1 cellular context compared by ENCODE assay signal in the genomic region with DNA sequence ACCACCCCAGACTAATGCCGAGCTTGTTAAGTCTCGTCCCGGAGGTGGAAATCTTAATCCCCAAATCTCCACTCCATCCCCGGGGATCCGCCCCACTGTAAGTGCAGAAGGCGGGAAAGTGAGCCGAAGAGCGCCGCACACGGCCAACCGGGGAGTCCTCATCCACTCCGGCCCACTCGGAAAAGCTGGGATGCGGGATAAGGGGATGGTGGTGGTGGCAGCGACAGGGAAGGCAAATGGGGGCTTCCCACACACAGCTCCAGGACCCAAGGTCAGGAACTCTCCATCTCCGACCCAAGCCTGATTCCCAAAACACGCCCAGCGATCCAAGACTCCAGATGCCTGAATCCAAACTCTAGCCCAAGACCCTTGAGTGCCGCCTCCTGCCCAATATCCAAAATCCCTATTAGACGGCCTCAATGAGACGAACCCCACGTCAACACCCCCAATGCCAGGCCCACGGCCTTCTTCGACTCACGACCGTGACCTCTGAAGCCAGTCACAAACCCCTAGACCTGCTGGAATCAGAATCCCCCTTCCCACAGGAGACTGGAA.
TF ChIP-seq lines count a peak whose summit lies in the region.

No MANE protein-coding gene starts in this region.

TF ChIP-seq in GM23338, 12 proteins besides CTCF, POLR2A, EP300 and RAD21 (continued from another document):
- TF ChIP-seq, protein P1, sequence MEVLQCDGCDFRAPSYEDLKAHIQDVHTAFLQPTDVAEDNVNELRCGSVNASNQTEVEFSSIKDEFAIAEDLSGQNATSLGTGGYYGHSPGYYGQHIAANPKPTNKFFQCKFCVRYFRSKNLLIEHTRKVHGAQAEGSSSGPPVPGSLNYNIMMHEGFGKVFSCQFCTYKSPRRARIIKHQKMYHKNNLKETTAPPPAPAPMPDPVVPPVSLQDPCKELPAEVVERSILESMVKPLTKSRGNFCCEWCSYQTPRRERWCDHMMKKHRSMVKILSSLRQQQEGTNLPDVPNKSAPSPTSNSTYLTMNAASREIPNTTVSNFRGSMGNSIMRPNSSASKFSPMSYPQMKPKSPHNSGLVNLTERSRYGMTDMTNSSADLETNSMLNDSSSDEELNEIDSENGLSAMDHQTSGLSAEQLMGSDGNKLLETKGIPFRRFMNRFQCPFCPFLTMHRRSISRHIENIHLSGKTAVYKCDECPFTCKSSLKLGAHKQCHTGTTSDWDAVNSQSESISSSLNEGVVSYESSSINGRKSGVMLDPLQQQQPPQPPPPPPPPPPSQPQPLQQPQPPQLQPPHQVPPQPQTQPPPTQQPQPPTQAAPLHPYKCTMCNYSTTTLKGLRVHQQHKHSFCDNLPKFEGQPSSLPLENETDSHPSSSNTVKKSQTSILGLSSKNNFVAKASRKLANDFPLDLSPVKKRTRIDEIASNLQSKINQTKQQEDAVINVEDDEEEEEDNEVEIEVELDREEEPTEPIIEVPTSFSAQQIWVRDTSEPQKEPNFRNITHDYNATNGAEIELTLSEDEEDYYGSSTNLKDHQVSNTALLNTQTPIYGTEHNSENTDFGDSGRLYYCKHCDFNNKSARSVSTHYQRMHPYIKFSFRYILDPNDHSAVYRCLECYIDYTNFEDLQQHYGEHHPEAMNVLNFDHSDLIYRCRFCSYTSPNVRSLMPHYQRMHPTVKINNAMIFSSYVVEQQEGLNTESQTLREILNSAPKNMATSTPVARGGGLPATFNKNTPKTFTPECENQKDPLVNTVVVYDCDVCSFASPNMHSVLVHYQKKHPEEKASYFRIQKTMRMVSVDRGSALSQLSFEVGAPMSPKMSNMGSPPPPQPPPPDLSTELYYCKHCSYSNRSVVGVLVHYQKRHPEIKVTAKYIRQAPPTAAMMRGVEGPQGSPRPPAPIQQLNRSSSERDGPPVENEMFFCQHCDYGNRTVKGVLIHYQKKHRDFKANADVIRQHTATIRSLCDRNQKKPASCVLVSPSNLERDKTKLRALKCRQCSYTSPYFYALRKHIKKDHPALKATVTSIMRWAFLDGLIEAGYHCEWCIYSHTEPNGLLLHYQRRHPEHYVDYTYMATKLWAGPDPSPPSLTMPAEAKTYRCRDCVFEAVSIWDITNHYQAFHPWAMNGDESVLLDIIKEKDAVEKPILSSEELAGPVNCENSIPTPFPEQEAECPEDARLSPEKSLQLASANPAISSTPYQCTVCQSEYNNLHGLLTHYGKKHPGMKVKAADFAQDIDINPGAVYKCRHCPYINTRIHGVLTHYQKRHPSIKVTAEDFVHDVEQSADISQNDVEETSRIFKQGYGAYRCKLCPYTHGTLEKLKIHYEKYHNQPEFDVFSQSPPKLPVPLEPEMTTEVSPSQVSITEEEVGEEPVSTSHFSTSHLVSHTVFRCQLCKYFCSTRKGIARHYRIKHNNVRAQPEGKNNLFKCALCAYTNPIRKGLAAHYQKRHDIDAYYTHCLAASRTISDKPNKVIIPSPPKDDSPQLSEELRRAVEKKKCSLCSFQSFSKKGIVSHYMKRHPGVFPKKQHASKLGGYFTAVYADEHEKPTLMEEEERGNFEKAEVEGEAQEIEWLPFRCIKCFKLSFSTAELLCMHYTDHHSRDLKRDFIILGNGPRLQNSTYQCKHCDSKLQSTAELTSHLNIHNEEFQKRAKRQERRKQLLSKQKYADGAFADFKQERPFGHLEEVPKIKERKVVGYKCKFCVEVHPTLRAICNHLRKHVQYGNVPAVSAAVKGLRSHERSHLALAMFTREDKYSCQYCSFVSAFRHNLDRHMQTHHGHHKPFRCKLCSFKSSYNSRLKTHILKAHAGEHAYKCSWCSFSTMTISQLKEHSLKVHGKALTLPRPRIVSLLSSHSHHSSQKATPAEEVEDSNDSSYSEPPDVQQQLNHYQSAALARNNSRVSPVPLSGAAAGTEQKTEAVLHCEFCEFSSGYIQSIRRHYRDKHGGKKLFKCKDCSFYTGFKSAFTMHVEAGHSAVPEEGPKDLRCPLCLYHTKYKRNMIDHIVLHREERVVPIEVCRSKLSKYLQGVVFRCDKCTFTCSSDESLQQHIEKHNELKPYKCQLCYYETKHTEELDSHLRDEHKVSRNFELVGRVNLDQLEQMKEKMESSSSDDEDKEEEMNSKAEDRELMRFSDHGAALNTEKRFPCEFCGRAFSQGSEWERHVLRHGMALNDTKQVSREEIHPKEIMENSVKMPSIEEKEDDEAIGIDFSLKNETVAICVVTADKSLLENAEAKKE (CRISPR knock-in tag; IDR thresholded peaks at IDR 0.05): no peak
- TF ChIP-seq, protein P2, sequence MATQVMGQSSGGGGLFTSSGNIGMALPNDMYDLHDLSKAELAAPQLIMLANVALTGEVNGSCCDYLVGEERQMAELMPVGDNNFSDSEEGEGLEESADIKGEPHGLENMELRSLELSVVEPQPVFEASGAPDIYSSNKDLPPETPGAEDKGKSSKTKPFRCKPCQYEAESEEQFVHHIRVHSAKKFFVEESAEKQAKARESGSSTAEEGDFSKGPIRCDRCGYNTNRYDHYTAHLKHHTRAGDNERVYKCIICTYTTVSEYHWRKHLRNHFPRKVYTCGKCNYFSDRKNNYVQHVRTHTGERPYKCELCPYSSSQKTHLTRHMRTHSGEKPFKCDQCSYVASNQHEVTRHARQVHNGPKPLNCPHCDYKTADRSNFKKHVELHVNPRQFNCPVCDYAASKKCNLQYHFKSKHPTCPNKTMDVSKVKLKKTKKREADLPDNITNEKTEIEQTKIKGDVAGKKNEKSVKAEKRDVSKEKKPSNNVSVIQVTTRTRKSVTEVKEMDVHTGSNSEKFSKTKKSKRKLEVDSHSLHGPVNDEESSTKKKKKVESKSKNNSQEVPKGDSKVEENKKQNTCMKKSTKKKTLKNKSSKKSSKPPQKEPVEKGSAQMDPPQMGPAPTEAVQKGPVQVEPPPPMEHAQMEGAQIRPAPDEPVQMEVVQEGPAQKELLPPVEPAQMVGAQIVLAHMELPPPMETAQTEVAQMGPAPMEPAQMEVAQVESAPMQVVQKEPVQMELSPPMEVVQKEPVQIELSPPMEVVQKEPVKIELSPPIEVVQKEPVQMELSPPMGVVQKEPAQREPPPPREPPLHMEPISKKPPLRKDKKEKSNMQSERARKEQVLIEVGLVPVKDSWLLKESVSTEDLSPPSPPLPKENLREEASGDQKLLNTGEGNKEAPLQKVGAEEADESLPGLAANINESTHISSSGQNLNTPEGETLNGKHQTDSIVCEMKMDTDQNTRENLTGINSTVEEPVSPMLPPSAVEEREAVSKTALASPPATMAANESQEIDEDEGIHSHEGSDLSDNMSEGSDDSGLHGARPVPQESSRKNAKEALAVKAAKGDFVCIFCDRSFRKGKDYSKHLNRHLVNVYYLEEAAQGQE (IDR thresholded peaks at IDR 0.05; ENCODE audit: unreplicated experiment): no peak
- TF ChIP-seq ZNF331 (CRISPR knock-in tag; IDR thresholded peaks at IDR 0.05; ENCODE audit: low read depth) (no peak), NANOG (IDR thresholded peaks at IDR 0.05; ENCODE audit: borderline replicate concordance) (no peak), EZH2phosphoT487 (IDR thresholded peaks at IDR 0.05; ENCODE audit: unreplicated experiment) (no peak), POLR2AphosphoS5 (IDR thresholded peaks at IDR 0.05; ENCODE audit: low read depth) (no peak), EZH2 (IDR thresholded peaks at IDR 0.05; ENCODE audit: low read depth, unreplicated experiment) (no peak), STAT1 (IDR thresholded peaks at IDR 0.05; ENCODE audit: unreplicated experiment) (no peak), ZNF114 (CRISPR knock-in tag; IDR thresholded peaks at IDR 0.05) (no peak), JUNB (IDR thresholded peaks at IDR 0.05; ENCODE audit: unreplicated experiment) (no peak)
- TF ChIP-seq, protein P3, sequence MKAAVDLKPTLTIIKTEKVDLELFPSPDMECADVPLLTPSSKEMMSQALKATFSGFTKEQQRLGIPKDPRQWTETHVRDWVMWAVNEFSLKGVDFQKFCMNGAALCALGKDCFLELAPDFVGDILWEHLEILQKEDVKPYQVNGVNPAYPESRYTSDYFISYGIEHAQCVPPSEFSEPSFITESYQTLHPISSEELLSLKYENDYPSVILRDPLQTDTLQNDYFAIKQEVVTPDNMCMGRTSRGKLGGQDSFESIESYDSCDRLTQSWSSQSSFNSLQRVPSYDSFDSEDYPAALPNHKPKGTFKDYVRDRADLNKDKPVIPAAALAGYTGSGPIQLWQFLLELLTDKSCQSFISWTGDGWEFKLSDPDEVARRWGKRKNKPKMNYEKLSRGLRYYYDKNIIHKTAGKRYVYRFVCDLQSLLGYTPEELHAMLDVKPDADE (IDR thresholded peaks at IDR 0.05): no peak
